Comparison of ENCODE assay signal across 8 cellular contexts in genomic region chr1:3772715-3773571, GRCh38. TPM values are rescaled to one million over a fixed set of nuclear protein-coding genes. Genes with fewer than 3 reads are reported as not detected.
DNase-seq lines count a peak whose midpoint lies in the region; ATAC-seq and TF ChIP-seq lines count a peak whose summit lies in the region.

A gene with protein sequence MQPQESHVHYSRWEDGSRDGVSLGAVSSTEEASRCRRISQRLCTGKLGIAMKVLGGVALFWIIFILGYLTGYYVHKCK (plus strand): TSS chr1:3772749. CDS start chr1:3775374, 2,625 bp downstream.

- no peak within 1 kb of the TSS for H3K27ac Mint-ChIP-seq in activated CD8-positive, alpha-beta memory T cell treated with anti-CD3 and anti-CD28 coated beads, Interleukin-2, amount 10 ng/mL, durations not matched to agents 7 days and 5 days

- peaks cover 2% of the 10 kb centered on the region for H3K4me1 Mint-ChIP-seq in activated CD8-positive, alpha-beta memory T cell treated with anti-CD3 and anti-CD28 coated beads, Interleukin-2, amount 10 ng/mL, durations not matched to agents 7 days and 5 days

- H3K36me3 ChIP-seq in MG63 (no peaks in the 10 kb centered on the region), mucosa of rectum (ENCODE audit: control insufficient read depth in 2 of 2, insufficient read depth in 2 of 2, low read length in 2 of 2) (no peaks in the 10 kb centered on the region)

- no peaks in the 10 kb centered on the region for H3K36me3 Mint-ChIP-seq in activated CD8-positive, alpha-beta memory T cell treated with anti-CD3 and anti-CD28 coated beads, Interleukin-2, amount 10 ng/mL, durations not matched to agents 7 days and 5 days

- CTCF ChIA-PET in activated CD8-positive, alpha-beta memory T cell treated with anti-CD3 and anti-CD28 coated beads, Interleukin-2, amount 10 ng/mL, durations not matched to agents 7 days and 5 days (lab: Charles Lee): interaction anchor here (1.0 to 3.9 kb wide), 2 partner anchors 23 to 30 kb away, joined by 3 to 25 read pairs; partner anchors contain the start of gene LRRC47

- H3K27me3 Mint-ChIP-seq in activated CD8-positive, alpha-beta memory T cell treated with anti-CD3 and anti-CD28 coated beads, Interleukin-2, amount 10 ng/mL, durations not matched to agents 7 days and 5 days: no peaks in the 10 kb centered on the region

- no peak for TF ChIP-seq CTCF in coronary artery (IDR thresholded peaks at IDR 0.05)

- peak within 1 kb of the TSS; percentile 69 to 89 for H3K27ac ChIP-seq in coronary artery
- no peak within 1 kb of the TSS for H3K27ac ChIP-seq in mucosa of rectum (ENCODE audit: low read depth in 2 of 2, low read length in 2 of 2)

- no peak for DNase-seq in activated CD8-positive, alpha-beta memory T cell treated with anti-CD3 and anti-CD28 coated beads, Interleukin-2, amount 10 ng/mL, durations not matched to agents 7 days and 5 days
- no peak for DNase-seq in activated CD8-positive, alpha-beta memory T cell treated with anti-CD3 and anti-CD28 coated beads, Interleukin-2, amount 50 U/mL, for 48 hours
- DNase-seq in MG63 (no peak), coronary artery (ENCODE audit: low spot score) (no peak), nucleus accumbens (lab: John Stamatoyannopoulos, UW) (no peak), CD1c-positive myeloid dendritic cell (ENCODE audit: extremely low spot score) (no peak)
- DNase-seq in effector CD4-positive, alpha-beta T cell: no peak

- H3K27me3 ChIP-seq in MG63: no peaks in the 10 kb centered on the region
- H3K27me3 ChIP-seq in mucosa of rectum (ENCODE audit: control insufficient read depth in 2 of 2, insufficient read depth in 2 of 2, low read length in 2 of 2): peaks cover 0 to 4% of the 10 kb centered on the region in 2 donors

- no peaks in the 10 kb centered on the region for H3K9me3 ChIP-seq in MG63
- H3K9me3 ChIP-seq in mucosa of rectum (ENCODE audit: control insufficient read depth in 2 of 2, low read length in 2 of 2): no peaks in the 10 kb centered on the region

- ATAC-seq in activated CD8-positive, alpha-beta memory T cell treated with anti-CD3 and anti-CD28 coated beads, Interleukin-2, amount 10 ng/mL, durations not matched to agents 7 days and 5 days: no peak

- H3K4me3 Mint-ChIP-seq in activated CD8-positive, alpha-beta memory T cell treated with anti-CD3 and anti-CD28 coated beads, Interleukin-2, amount 10 ng/mL, durations not matched to agents 7 days and 5 days: peak within 1 kb of the TSS; percentile 45

- peaks cover 15 to 23% of the 10 kb centered on the region in 2 donors for H3K4me1 ChIP-seq in mucosa of rectum (ENCODE audit: control insufficient read depth in 2 of 2, insufficient read depth in 2 of 2, low read length in 2 of 2)

- H3K9ac ChIP-seq in mucosa of rectum (ENCODE audit: low read depth in 1 of 2, low read length in 2 of 2): peak within 1 kb of the TSS; percentile 17 to 42

- H3K4me3 ChIP-seq in MG63 (peak within 1 kb of the TSS; percentile 49), coronary artery (peak within 1 kb of the TSS; percentile 86), mucosa of rectum (ENCODE audit: low read length in 2 of 2) (peak within 1 kb of the TSS; percentile 54 to 61)

- H3K9me3 Mint-ChIP-seq in activated CD8-positive, alpha-beta memory T cell treated with anti-CD3 and anti-CD28 coated beads, Interleukin-2, amount 10 ng/mL, durations not matched to agents 7 days and 5 days (ENCODE audit: low read depth): no peaks in the 10 kb centered on the region

RNA-seq across cellular contexts. Expression of the gene that starts here (rescaled TPM):
- total RNA-seq in activated CD8-positive, alpha-beta memory T cell treated with anti-CD3 and anti-CD28 coated beads, Interleukin-2, amount 10 ng/mL, durations not matched to agents 7 days and 5 days: not detected
- total RNA-seq in MG63 (2014; rRNA removed; shearing (Covaris generic); ENCODE audit: low replicate concordance): not detected in 2 replicates

Comparison
In these comparisons a context has a peak if more than half of its experiments do, and no peak if none do; other contexts are left out.
1. H3K27ac ChIP-seq: peak in coronary artery (2 of 2); none in mucosa of rectum (0 of 2).
2. Peak in every context shown above with its lines, with median percentiles within 50 percentile points of each other: H3K4me3 ChIP-seq.